ENCODE assay signal across 8 cellular contexts in genomic region chr1:214281030-214281901, GRCh38. TPM values are rescaled to one million over a fixed set of nuclear protein-coding genes. Genes with fewer than 3 reads are reported as not detected.
DNase-seq lines count a peak whose midpoint lies in the region; ATAC-seq and TF ChIP-seq lines count a peak whose summit lies in the region.

Gene SMYD2 (plus strand): TSS chr1:214281159. CDS start chr1:214281255, 96 bp downstream.

- H3K27me3 ChIP-seq in dorsolateral prefrontal cortex (no peaks in the 10 kb centered on the region), lower lobe of right lung (ENCODE audit: low read depth) (no peaks in the 10 kb centered on the region)

- DNase-seq in Ammon's horn (ENCODE audit: low spot score) (peak; percentile 62), NCI-H524 (lab: John Stamatoyannopoulos, UW) (peak; percentile 41 to 67), dorsolateral prefrontal cortex (peak; percentile 30 to 82 (median 52)), lower lobe of right lung (peak; percentile 87)
- DNase-seq in activated CD4-positive, alpha-beta T cell treated with anti-CD3 and anti-CD28 coated beads, Interleukin-2, amount 50 U/mL, for 48 hours = peak; percentile 65 to 72
- peak in 2 of 3 donors; percentile 40 to 51 for DNase-seq in stimulated activated CD4-positive, alpha-beta T cell treated with anti-CD3 and anti-CD28 coated beads, TNF-alpha, amount 100 ng/mL, for 1 hour (ENCODE audit: low read depth in 3 of 3, low spot score in 1 of 3)

- peak within 1 kb of the TSS; percentile 61 to 92 (median 83) for H3K4me3 ChIP-seq in dorsolateral prefrontal cortex
- H3K4me3 ChIP-seq in lower lobe of right lung = peak within 1 kb of the TSS; percentile 88

- ATAC-seq in GM18907 (IDR thresholded peaks at IDR 0.05; ENCODE audit: unreplicated experiment) = peak; percentile 84
- ATAC-seq in HG03139 (IDR thresholded peaks at IDR 0.05; ENCODE audit: unreplicated experiment) = peak; percentile 77
- peak; percentile 91 to 92 for ATAC-seq in lower lobe of right lung

- H3K9me3 ChIP-seq in lower lobe of right lung = no peaks in the 10 kb centered on the region

- TF ChIP-seq CTCF in dorsolateral prefrontal cortex (IDR thresholded peaks at IDR 0.05 in 54 of 56, conservative IDR thresholded peaks at IDR 0.05 in 2 of 56; ENCODE audit: low read depth in 1 of 56, partially characterized antibody in 56 of 56) (no peak), lower lobe of right lung (IDR thresholded peaks at IDR 0.05) (no peak)

- intact Hi-C loops in dorsolateral prefrontal cortex (cut with DNase I) = no loop called here
- intact Hi-C loops in lower lobe of right lung (cut with DNase I) = no loop called here

- H3K27ac ChIP-seq in dorsolateral prefrontal cortex (peak within 1 kb of the TSS in 58 of 59 donors; percentile 10 to 92 (median 82)), lower lobe of right lung (peak within 1 kb of the TSS; percentile 94)

- no peaks in the 10 kb centered on the region for H3K36me3 ChIP-seq in lower lobe of right lung

- peaks cover 28% of the 10 kb centered on the region for H3K4me1 ChIP-seq in lower lobe of right lung

RNA-seq across cellular contexts. Expression of gene SMYD2, which starts in this region (rescaled TPM):
- total RNA-seq in dorsolateral prefrontal cortex (10 to 100 TPM; 12.9 to 82.4 (median 55.5) TPM), lower lobe of right lung (41.6 TPM)

Comparison
In these comparisons a context has a peak if more than half of its experiments do, and no peak if none do; other contexts are left out.
1. Peak in every context shown above with its lines: DNase-seq, ATAC-seq, H3K4me3 ChIP-seq and H3K27ac ChIP-seq.